Comparison of ENCODE assay signal across 10 cellular contexts in genomic region chr11:350723-351255, GRCh38. TPM values are rescaled to one million over a fixed set of nuclear protein-coding genes. Genes with fewer than 3 reads are reported as not detected.
A peak's percentile ranks its signal among the peaks of the same experiment; 100 is the strongest.
DNase-seq lines count a peak whose midpoint lies in the region; ATAC-seq, FAIRE-seq and TF ChIP-seq lines count a peak whose summit lies in the region.
"Had no signal": no experiment of that assay in that cellular context is flagged by ENCODE, and none has a peak within 500 bp of the region (broad histone marks: within the 10 kb centered on the region; RNA-seq: fewer than 3 reads in every experiment).

No MANE protein-coding gene starts in this region.

- no peaks in the 10 kb centered on the region for H3K9me3 ChIP-seq in neural progenitor cell (ENCODE audit: low read depth)
- H3K9me3 ChIP-seq in MG63, result no peaks in the 10 kb centered on the region
- H3K9me3 ChIP-seq: right atrium auricular region had no signal

- H4K20me1 ChIP-seq in neural progenitor cell (ENCODE audit: low read depth), result no peaks in the 10 kb centered on the region

- CTCF ChIA-PET in activated CD8-positive, alpha-beta T cell treated with anti-CD3 and anti-CD28 coated beads, Interleukin-2, amount 10 ng/mL, durations not matched to agents 7 days and 5 days (lab: Charles Lee), result no interaction called here

- H3K79me2 ChIP-seq in neural progenitor cell (ENCODE audit: low read depth), result no peaks in the 10 kb centered on the region

- H3K4me2 ChIP-seq in neural progenitor cell, result no peak overlapping the region

- no peak for TF ChIP-seq CTCF in neural progenitor cell (IDR thresholded peaks at IDR 0.05)

- peak overlapping the region; percentile 64 for H2AFZ ChIP-seq in neural progenitor cell (replicated peaks)

- ATAC-seq in HG03066 (IDR thresholded peaks at IDR 0.05; ENCODE audit: low read depth, unreplicated experiment) (peak; percentile 58), left lobe of liver (no peak)
- no peak for ATAC-seq in activated CD8-positive, alpha-beta T cell treated with anti-CD3 and anti-CD28 coated beads, Interleukin-2, amount 10 ng/mL, durations not matched to agents 7 days and 5 days

- H3K4me3 ChIP-seq in neural progenitor cell (no peak overlapping the region), MG63 (no peak overlapping the region)
- H3K4me3 ChIP-seq: right atrium auricular region had no signal

- H3K27me3 Mint-ChIP-seq in activated CD8-positive, alpha-beta T cell treated with anti-CD3 and anti-CD28 coated beads, Interleukin-2, amount 10 ng/mL, durations not matched to agents 7 days and 5 days (ENCODE audit: low read depth), result peaks cover 3% of the 10 kb centered on the region
- peaks cover 12% of the 10 kb centered on the region for H3K27me3 Mint-ChIP-seq in neural progenitor cell (ENCODE audit: insufficient read depth, low read depth)

- H3K27me3 ChIP-seq in neural progenitor cell, result no peaks in the 10 kb centered on the region
- no peaks in the 10 kb centered on the region for H3K27me3 ChIP-seq in MG63
- H3K27me3 ChIP-seq: right atrium auricular region had no signal

- no peak overlapping the region for H3K27ac ChIP-seq in neural progenitor cell
- H3K27ac ChIP-seq: right atrium auricular region had no signal

- H3K36me3 ChIP-seq in neural progenitor cell (no peaks in the 10 kb centered on the region), MG63 (no peaks in the 10 kb centered on the region)
- H3K36me3 ChIP-seq: right atrium auricular region had no signal

- peaks cover 49% of the 10 kb centered on the region for H3K4me1 Mint-ChIP-seq in activated CD8-positive, alpha-beta T cell treated with anti-CD3 and anti-CD28 coated beads, Interleukin-2, amount 10 ng/mL, durations not matched to agents 7 days and 5 days (ENCODE audit: low read depth)
- H3K4me1 Mint-ChIP-seq in neural progenitor cell, result peaks cover 40% of the 10 kb centered on the region

- H3K9me3 Mint-ChIP-seq in activated CD8-positive, alpha-beta T cell treated with anti-CD3 and anti-CD28 coated beads, Interleukin-2, amount 10 ng/mL, durations not matched to agents 7 days and 5 days (ENCODE audit: insufficient read depth), result no peaks in the 10 kb centered on the region
- H3K9me3 Mint-ChIP-seq in neural progenitor cell, result peaks cover 7% of the 10 kb centered on the region

- H3K36me3 Mint-ChIP-seq in activated CD8-positive, alpha-beta T cell treated with anti-CD3 and anti-CD28 coated beads, Interleukin-2, amount 10 ng/mL, durations not matched to agents 7 days and 5 days (ENCODE audit: low read depth), result no peaks in the 10 kb centered on the region
- H3K36me3 Mint-ChIP-seq in neural progenitor cell, result peaks cover 2% of the 10 kb centered on the region

- 0 out of 2 replicates have a peak, but pooled peaks have one; percentile 31 for TF ChIP-seq POLR2A in GM12892 (IDR thresholded peaks at IDR 0.05; ENCODE audit: low read depth, low read length)

- no peak overlapping the region for H3K9ac ChIP-seq in neural progenitor cell

- peak; percentile 83 for FAIRE-seq in GM12892 (lab: Jason Lieb, UNC)

- no peak for DNase-seq in GM12892 (ENCODE audit: insufficient read length)
- no peak for DNase-seq in activated CD8-positive, alpha-beta T cell treated with anti-CD3 and anti-CD28 coated beads, Interleukin-2, amount 10 ng/mL, durations not matched to agents 7 days and 5 days
- DNase-seq in neural progenitor cell (ENCODE audit: low spot score), result no peak
- DNase-seq in left lobe of liver (ENCODE audit: low spot score), result no peak
- DNase-seq in MG63, result no peak
- DNase-seq in NCI-H2029 (lab: John Stamatoyannopoulos, UW), result no peak
- no peak for DNase-seq in NCI-H82 (lab: John Stamatoyannopoulos, UW)
- DNase-seq: NCI-H2081 had no signal

- no peak overlapping the region for H3K4me3 Mint-ChIP-seq in activated CD8-positive, alpha-beta T cell treated with anti-CD3 and anti-CD28 coated beads, Interleukin-2, amount 10 ng/mL, durations not matched to agents 7 days and 5 days
- no peak overlapping the region for H3K4me3 Mint-ChIP-seq in neural progenitor cell

- POLR2A ChIA-PET in activated CD8-positive, alpha-beta T cell treated with anti-CD3 and anti-CD28 coated beads, Interleukin-2, amount 10 ng/mL, durations not matched to agents 7 days and 5 days (lab: Charles Lee), result interaction anchor here (0.7 kb wide), 1 partner anchor 71 kb away, joined by 3 read pairs; no protein-coding TSS in a partner anchor

- H3K4me1 ChIP-seq in neural progenitor cell, result peaks cover 13% of the 10 kb centered on the region

- H3K27ac Mint-ChIP-seq in activated CD8-positive, alpha-beta T cell treated with anti-CD3 and anti-CD28 coated beads, Interleukin-2, amount 10 ng/mL, durations not matched to agents 7 days and 5 days, result peak overlapping the region; percentile 76
- peak overlapping the region; percentile 38 for H3K27ac Mint-ChIP-seq in neural progenitor cell

- H3F3A ChIP-seq in neural progenitor cell (ENCODE audit: low read depth), result peaks cover 25% of the 10 kb centered on the region

RNA-seq across cellular contexts. Expression of gene B4GALNT4, which starts 18.5 kb away (rescaled TPM):
- polyA plus RNA-seq in GM12892 (2012; ENCODE audit: missing spikeins), result not detected
- total RNA-seq in activated CD8-positive, alpha-beta T cell treated with anti-CD3 and anti-CD28 coated beads, Interleukin-2, amount 10 ng/mL, durations not matched to agents 7 days and 5 days, result under 1 TPM; 0.26 to 0.52 TPM
- total RNA-seq in neural progenitor cell (ENCODE audit: low replicate concordance), result 16.4 and 110 TPM in 2 replicates
- 0.28 TPM for total RNA-seq in left lobe of liver
- total RNA-seq in MG63 (2014; rRNA removed; shearing (Covaris generic); ENCODE audit: low replicate concordance), result 27.5 and 49.8 TPM in 2 replicates

RNA-seq across cellular contexts. Expression of gene IFITM3, which starts 30.1 kb away (rescaled TPM):
- 1.7 TPM for polyA plus RNA-seq in GM12892 (2012; ENCODE audit: missing spikeins)
- 100 to 1,000 TPM; 174 to 182 TPM for total RNA-seq in activated CD8-positive, alpha-beta T cell treated with anti-CD3 and anti-CD28 coated beads, Interleukin-2, amount 10 ng/mL, durations not matched to agents 7 days and 5 days
- total RNA-seq in neural progenitor cell (ENCODE audit: low replicate concordance) (19.8 and 61.7 TPM in 2 replicates), left lobe of liver (488 TPM)
- 62.7 and 85.0 TPM in 2 replicates for total RNA-seq in MG63 (2014; rRNA removed; shearing (Covaris generic); ENCODE audit: low replicate concordance)

RNA-seq across cellular contexts. Expression of gene IFITM1, which starts 36.9 kb away (rescaled TPM):
- 237 TPM for polyA plus RNA-seq in GM12892 (2012; ENCODE audit: missing spikeins)
- 1,000 to 10,000 TPM; 1,265 to 1,278 TPM for total RNA-seq in activated CD8-positive, alpha-beta T cell treated with anti-CD3 and anti-CD28 coated beads, Interleukin-2, amount 10 ng/mL, durations not matched to agents 7 days and 5 days
- total RNA-seq in neural progenitor cell (ENCODE audit: low replicate concordance), result 13.3 and 48.6 TPM in 2 replicates
- 29.2 TPM for total RNA-seq in left lobe of liver
- 26.5 and 62.6 TPM in 2 replicates for total RNA-seq in MG63 (2014; rRNA removed; shearing (Covaris generic); ENCODE audit: low replicate concordance)

RNA-seq across cellular contexts. Expression of gene IFITM2, which starts 43.2 kb away (rescaled TPM):
- 157 TPM for polyA plus RNA-seq in GM12892 (2012; ENCODE audit: missing spikeins)
- total RNA-seq in activated CD8-positive, alpha-beta T cell treated with anti-CD3 and anti-CD28 coated beads, Interleukin-2, amount 10 ng/mL, durations not matched to agents 7 days and 5 days, result 1,000 to 10,000 TPM; 2,197 to 2,304 TPM
- total RNA-seq in neural progenitor cell (ENCODE audit: low replicate concordance), result 10.5 and 63.9 TPM in 2 replicates
- 354 TPM for total RNA-seq in left lobe of liver
- total RNA-seq in MG63 (2014; rRNA removed; shearing (Covaris generic); ENCODE audit: low replicate concordance), result 35.8 and 50.4 TPM in 2 replicates

RNA-seq across cellular contexts. Expression of gene PKP3, which starts 43.2 kb away (rescaled TPM):
- not detected for polyA plus RNA-seq in GM12892 (2012; ENCODE audit: missing spikeins)
- total RNA-seq in activated CD8-positive, alpha-beta T cell treated with anti-CD3 and anti-CD28 coated beads, Interleukin-2, amount 10 ng/mL, durations not matched to agents 7 days and 5 days, result under 1 TPM in 1 of 2 experiments, not detected in 1; 0.13 TPM
- total RNA-seq in neural progenitor cell (ENCODE audit: low replicate concordance) (6.5 and 8.5 TPM in 2 replicates), left lobe of liver (1.2 TPM)
- total RNA-seq in MG63 (2014; rRNA removed; shearing (Covaris generic); ENCODE audit: low replicate concordance), result 7.6 and 24.1 TPM in 2 replicates

Comparison
In these comparisons a context has a peak if more than half of its experiments do, and no peak if none do; other contexts are left out.
1. RNA of gene B4GALNT4, which starts 18.5 kb away (total RNA-seq): 27.5 to 49.8 TPM in MG63 and 16.4 to 110 TPM in neural progenitor cell; 0.26 to 0.52 TPM in activated CD8-positive, alpha-beta T cell treated with anti-CD3 and anti-CD28 coated beads, Interleukin-2, amount 10 ng/mL, durations not matched to agents 7 days and 5 days and 0.28 TPM in left lobe of liver (single experiment); every median in the first group is over 10 times any median in the second.
2. RNA of gene IFITM1, which starts 36.9 kb away (total RNA-seq): 1,265 to 1,278 TPM in activated CD8-positive, alpha-beta T cell treated with anti-CD3 and anti-CD28 coated beads, Interleukin-2, amount 10 ng/mL, durations not matched to agents 7 days and 5 days; 26.5 to 62.6 TPM in MG63, 29.2 TPM in left lobe of liver (single experiment) and 13.3 to 48.6 TPM in neural progenitor cell; every median in the first group is over 10 times any median in the second.